Comparison of ENCODE assay signal across 8 cellular contexts in genomic region chr14:92794547-92794941, GRCh38. TPM values are rescaled to one million over a fixed set of nuclear protein-coding genes. Genes with fewer than 3 reads are reported as not detected.
DNase-seq lines count a peak whose midpoint lies in the region; ATAC-seq and TF ChIP-seq lines count a peak whose summit lies in the region.

No MANE protein-coding gene starts in this region.

- H3K4me1 ChIP-seq in spleen, result peaks cover 20 to 61% (median 26%) of the 10 kb centered on the region in 6 donors

- H3K9me3 Mint-ChIP-seq in activated naive CD8-positive, alpha-beta T cell treated with anti-CD3 and anti-CD28 coated beads, Interleukin-2, amount 50 U/mL, for 24 hours, result peaks cover 32% of the 10 kb centered on the region

- H3K4me3 ChIP-seq in HL-60 (replicated peaks; ENCODE audit: insufficient read depth, low read length) (peak overlapping the region; percentile 81), iPS-11a (ENCODE audit: low read depth, low read length) (peak overlapping the region; percentile 96), spleen (peak overlapping the region; percentile 61 to 89 (median 86))

- DNase-seq in EH (ENCODE audit: low read depth), result peak; percentile 34
- DNase-seq in HL-60 (ENCODE audit: low read depth in 1 of 2, low spot score in 1 of 2), result no peak
- peak; percentile 18 for DNase-seq in activated naive CD8-positive, alpha-beta T cell treated with anti-CD3 and anti-CD28 coated beads, Interleukin-2, amount 50 U/mL, for 24 hours
- no peak for DNase-seq in spleen
- DNase-seq in GM19240 (ENCODE audit: insufficient read length, low spot score), result no peak

- no peak for ATAC-seq in activated naive CD8-positive, alpha-beta T cell treated with anti-CD3 and anti-CD28 coated beads, Interleukin-2, amount 50 U/mL, for 24 hours
- ATAC-seq in GM18909 (IDR thresholded peaks at IDR 0.05; ENCODE audit: poor library complexity, unreplicated experiment), result no peak
- ATAC-seq in GM21576 (IDR thresholded peaks at IDR 0.05; ENCODE audit: unreplicated experiment), result no peak

- peaks cover 37% of the 10 kb centered on the region for H3K4me1 Mint-ChIP-seq in activated naive CD8-positive, alpha-beta T cell treated with anti-CD3 and anti-CD28 coated beads, Interleukin-2, amount 50 U/mL, for 24 hours

- H3K27me3 Mint-ChIP-seq in activated naive CD8-positive, alpha-beta T cell treated with anti-CD3 and anti-CD28 coated beads, Interleukin-2, amount 50 U/mL, for 24 hours, result no peaks in the 10 kb centered on the region

- H3K36me3 Mint-ChIP-seq in activated naive CD8-positive, alpha-beta T cell treated with anti-CD3 and anti-CD28 coated beads, Interleukin-2, amount 50 U/mL, for 24 hours (ENCODE audit: low read depth), result peaks cover 25% of the 10 kb centered on the region

- 0 to 1% (median 0%) methylated on average over 17 to 20 of the region's 20 CpGs for WGBS in spleen, 5 donors

- H3K4me3 Mint-ChIP-seq in activated naive CD8-positive, alpha-beta T cell treated with anti-CD3 and anti-CD28 coated beads, Interleukin-2, amount 50 U/mL, for 24 hours, result peak overlapping the region; percentile 99

- H3K27me3 ChIP-seq in HL-60 (ENCODE audit: insufficient read depth, poor library complexity, severe bottlenecking) (no peaks in the 10 kb centered on the region), spleen (replicated peaks in 1 of 7) (no peaks in the 10 kb centered on the region)

- no peak for TF ChIP-seq CTCF in HL-60 (IDR thresholded peaks at IDR 0.05; ENCODE audit: insufficient read depth, low read length)
- TF ChIP-seq CTCF in spleen (IDR thresholded peaks at IDR 0.05 in 8 of 11, conservative IDR thresholded peaks at IDR 0.05 in 3 of 11), result no peak

- TF ChIP-seq POLR2A in spleen (IDR thresholded peaks at IDR 0.05), result no peak

- peaks cover 3 to 17% (median 15%) of the 10 kb centered on the region in 8 donors for H3K9me3 ChIP-seq in spleen

- H3K27ac Mint-ChIP-seq in activated naive CD8-positive, alpha-beta T cell treated with anti-CD3 and anti-CD28 coated beads, Interleukin-2, amount 50 U/mL, for 24 hours, result peak overlapping the region; percentile 96

- peak overlapping the region; percentile 84 for H3K27ac ChIP-seq in HL-60 (replicated peaks)
- peak overlapping the region; percentile 79 to 96 (median 90) for H3K27ac ChIP-seq in spleen

- intact Hi-C loops in spleen (cut with DNase I; ENCODE audit: low total_unique reads), result no loop called here

- H3K36me3 ChIP-seq in spleen, result peaks cover 0 to 26% (median 12%) of the 10 kb centered on the region in 6 donors

RNA-seq across cellular contexts. Expression of gene GOLGA5, which starts 0.4 kb away (rescaled TPM):
- 10 to 100 TPM; 23.1 to 37.0 (median 30.6) TPM for total RNA-seq in spleen
- polyA plus RNA-seq in spleen, result 10 to 100 TPM; 16.7 to 22.6 (median 18.8) TPM

RNA-seq across cellular contexts. Expression of gene LGMN, which starts 46.1 kb away (rescaled TPM):
- 100 to 1,000 TPM; 121 to 270 (median 258) TPM for total RNA-seq in spleen
- polyA plus RNA-seq in spleen, result 10 to 100 TPM; 56.6 to 99.7 (median 84.0) TPM

Comparison
In these comparisons a context has a peak if more than half of its experiments do, and no peak if none do; other contexts are left out.
1. DNase-seq: peak in EH (single experiment) and activated naive CD8-positive, alpha-beta T cell treated with anti-CD3 and anti-CD28 coated beads, Interleukin-2, amount 50 U/mL, for 24 hours (single experiment); none in HL-60 (0 of 2), spleen (single experiment) and GM19240 (single experiment).
2. Peak in every context shown above with its lines, with median percentiles within 50 percentile points of each other: H3K4me3 ChIP-seq.